In the genomic region with DNA sequence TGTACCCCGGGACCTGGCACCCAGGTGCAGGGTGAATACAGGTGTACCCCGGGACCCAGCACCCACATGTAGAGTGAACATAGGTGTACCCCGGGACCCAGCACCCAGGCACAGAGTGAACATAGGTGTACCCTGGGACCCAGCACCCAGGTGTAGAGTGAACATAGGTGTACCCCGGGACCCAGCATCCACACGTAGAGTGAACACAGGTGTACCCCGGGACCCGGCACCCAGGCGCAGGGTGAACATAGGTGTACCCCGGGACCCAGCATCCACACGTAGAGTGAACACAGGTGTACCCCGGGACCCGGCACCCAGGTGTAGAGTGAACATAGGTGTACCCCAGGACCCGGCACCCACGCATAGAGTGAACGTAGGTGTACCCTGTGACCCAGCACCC, we compare ENCODE assay signal across 6 cellular contexts. TPM values are rescaled to one million over a fixed set of nuclear protein-coding genes. Genes with fewer than 3 reads are reported as not detected.
DNase-seq lines count a peak whose midpoint lies in the region; ATAC-seq and TF ChIP-seq lines count a peak whose summit lies in the region.
"Not testable (repeated sequence)": the region's sequence is repeated elsewhere in the genome, so short reads cannot be mapped to it uniquely, and the experiment has no call there.

No MANE protein-coding gene starts in this region.

- not testable (repeated sequence) for H3K79me2 ChIP-seq in osteoblast (ENCODE audit: insufficient read depth, low read length)

- H3K4me1 Mint-ChIP-seq in chondrocyte (ENCODE audit: low read depth) = not testable (repeated sequence)

- H3K36me3 ChIP-seq in BE2C; lower lobe of right lung; osteoblast (ENCODE audit: insufficient read depth, low read length): not testable (repeated sequence)

- not testable (repeated sequence) for H3K4me2 ChIP-seq in osteoblast (ENCODE audit: insufficient read depth, low read length)

- H3K27ac ChIP-seq in lower lobe of right lung; osteoblast (ENCODE audit: low read depth, low read length): not testable (repeated sequence)

- not testable (repeated sequence) for H3K4me3 ChIP-seq in BE2C (ENCODE audit: low read depth, low read length); lower lobe of right lung; osteoblast (ENCODE audit: insufficient read depth, low read length)

- intact Hi-C loops in Right ventricle myocardium inferior (cut with DNase I); lower lobe of right lung (cut with DNase I): not testable (repeated sequence)

- H2AFZ ChIP-seq in osteoblast (ENCODE audit: low read length) = not testable (repeated sequence)

- H3K4me1 ChIP-seq in BE2C; lower lobe of right lung; osteoblast (ENCODE audit: insufficient read depth, low read length): not testable (repeated sequence)

- H3K4me3 Mint-ChIP-seq in chondrocyte (ENCODE audit: unreplicated experiment) = not testable (repeated sequence)

- H3K27me3 ChIP-seq in BE2C; lower lobe of right lung (ENCODE audit: low read depth); osteoblast (ENCODE audit: insufficient read depth, low read length): not testable (repeated sequence)

- not testable (repeated sequence) for H3K9me3 ChIP-seq in BE2C; lower lobe of right lung; osteoblast (ENCODE audit: low read depth, low read length)

- H3K27me3 Mint-ChIP-seq in chondrocyte (ENCODE audit: low read depth) = not testable (repeated sequence)

- not testable (repeated sequence) for H3K36me3 Mint-ChIP-seq in chondrocyte (ENCODE audit: low read depth)

- DNase-seq in BE2C (peak; percentile 12), chondrocyte (ENCODE audit: low spot score) (peak; percentile 88), Right ventricle myocardium inferior (ENCODE audit: missing footprints) (peak; percentile 51), lower lobe of right lung (peak; percentile 45), osteoblast (ENCODE audit: insufficient read length, low spot score, missing footprints) (peak; percentile 43)
- DNase-seq in activated T-cell treated with anti-CD3 and anti-CD28 coated beads, Interleukin-2, amount 50 U/mL, for 1 hour = peak; percentile 24

- not testable (repeated sequence) for H3K9me3 Mint-ChIP-seq in chondrocyte (ENCODE audit: low read depth)

- not testable (repeated sequence) for H4K20me1 ChIP-seq in osteoblast (ENCODE audit: insufficient read depth, low read length)

- ATAC-seq in Right ventricle myocardium inferior, lower lobe of right lung: not testable (repeated sequence)

- not testable (repeated sequence) for TF ChIP-seq CTCF in BE2C (IDR thresholded peaks at IDR 0.05; ENCODE audit: low read depth, low read length); chondrocyte (IDR thresholded peaks at IDR 0.05); lower lobe of right lung (IDR thresholded peaks at IDR 0.05); osteoblast (IDR thresholded peaks at IDR 0.05; ENCODE audit: extremely low read depth, low read depth, low read length)

- not testable (repeated sequence) for H3K27ac Mint-ChIP-seq in chondrocyte (ENCODE audit: unreplicated experiment)

RNA-seq across cellular contexts. Expression of a gene that starts 17.4 kb away (rescaled TPM):
- 0.54 TPM for polyA plus RNA-seq in BE2C (2012; ENCODE audit: insufficient read depth, insufficient read length, low read depth)
- 6.3 to 8.8 TPM (median 8.4 TPM) in 3 replicates for total RNA-seq in chondrocyte
- total RNA-seq in Right ventricle myocardium inferior = 468 TPM
- 2.7 TPM for total RNA-seq in lower lobe of right lung
- total RNA-seq in osteoblast = 3.8 and 5.1 TPM in 2 replicates

RNA-seq across cellular contexts. Expression of a gene that starts 54.6 kb away (rescaled TPM):
- polyA plus RNA-seq in BE2C (2012; ENCODE audit: insufficient read depth, insufficient read length, low read depth) = 31.7 TPM
- 17.0 to 24.9 TPM (median 19.5 TPM) in 3 replicates for total RNA-seq in chondrocyte
- total RNA-seq in Right ventricle myocardium inferior = 194 TPM
- total RNA-seq in lower lobe of right lung = 16.8 TPM
- total RNA-seq in osteoblast = 12.1 and 14.8 TPM in 2 replicates

Comparison
In these comparisons a context has a peak if more than half of its experiments do, and no peak if none do; other contexts are left out.
1. DNase-seq: peak in every context shown above with its lines; median percentile 88 in chondrocyte; 51 in Right ventricle myocardium inferior; 45 in lower lobe of right lung; 43 in osteoblast; 24 in activated T-cell treated with anti-CD3 and anti-CD28 coated beads, Interleukin-2, amount 50 U/mL, for 1 hour; 12 in BE2C.
2. RNA of a gene that starts 17.4 kb away (total RNA-seq): 468 TPM in Right ventricle myocardium inferior (single experiment); 6.3 to 8.8 TPM in chondrocyte, 3.8 to 5.1 TPM in osteoblast and 2.7 TPM in lower lobe of right lung (single experiment); every median in the first group is over 10 times any median in the second.